In genomic region chr14:92408186-92408585, GRCh38 we compare ENCODE assay signal across 15 cellular contexts.
A peak's percentile ranks its signal among the peaks of the same experiment; 100 is the strongest.
DNase-seq lines count a peak whose midpoint lies in the region; ATAC-seq and TF ChIP-seq lines count a peak whose summit lies in the region.
"Had no signal": no experiment of that assay in that cellular context is flagged by ENCODE, and none has a peak within 500 bp of the region (broad histone marks: within the 10 kb centered on the region; RNA-seq: fewer than 3 reads in every experiment).

No MANE protein-coding gene starts in this region.

- DNase-seq in GM23248 (peak; percentile 60), NCI-H345 treated with DMSO at 0.1 percent for 48 hours (lab: John Stamatoyannopoulos, UW; ENCODE audit: unreplicated experiment) (peak; percentile 40), epithelial cell of prostate (ENCODE audit: low read depth, low spot score) (peak; percentile 20), renal cortical epithelial cell (ENCODE audit: low read depth) (peak; percentile 34), vagina (ENCODE audit: extremely low spot score in 2 of 2) (no peak), type B pancreatic cell (ENCODE audit: extremely low spot score, unreplicated experiment) (no peak)
- DNase-seq: activated CD4-positive, alpha-beta memory T cell treated with anti-CD3 and anti-CD28 coated beads, Interleukin-2, amount 10 ng/mL, durations not matched to agents 7 days and 5 days; activated naive CD8-positive, alpha-beta T cell treated with anti-CD3 and anti-CD28 coated beads, Interleukin-2, amount 10 ng/mL, durations not matched to agents 7 days and 5 days; Caco-2; immature natural killer cell; NCI-H2171 treated with DMSO at 0.1 percent for 48 hours; occipital lobe; stimulated activated CD4-positive, alpha-beta T cell treated with anti-CD3 and anti-CD28 coated beads, Interleukin-2, amount 100 ng/mL, for 48 hours had no signal

- H3K4me1 Mint-ChIP-seq in type B pancreatic cell (ENCODE audit: unreplicated experiment) = peaks cover 27% of the 10 kb centered on the region
- H3K4me1 Mint-ChIP-seq: activated CD4-positive, alpha-beta memory T cell treated with anti-CD3 and anti-CD28 coated beads, Interleukin-2, amount 10 ng/mL, durations not matched to agents 7 days and 5 days; activated naive CD8-positive, alpha-beta T cell treated with anti-CD3 and anti-CD28 coated beads, Interleukin-2, amount 10 ng/mL, durations not matched to agents 7 days and 5 days; immature natural killer cell had no signal

- WGBS in GM23248 (ENCODE audit: low coverage in 1 of 2, low lambda C conversion rate in 2 of 2, missing lambda C conversion rate in 2 of 2), 2 experiments = 56% methylated on average over 1 of the region's 1 CpG

- TF ChIP-seq POLR2A in vagina (IDR thresholded peaks at IDR 0.05) = no peak

- no peak overlapping the region for H3K9ac ChIP-seq in GM23248

- H3K27ac ChIP-seq in GM23248 (peak overlapping the region; percentile 11; the same call in 1 of the 2 replicates), epithelial cell of prostate (no peak overlapping the region), vagina (no peak overlapping the region)

- H4K20me1 ChIP-seq in GM23248 (ENCODE audit: insufficient read depth) = no peaks in the 10 kb centered on the region

- no peak for TF ChIP-seq CTCF in vagina (IDR thresholded peaks at IDR 0.05)
- TF ChIP-seq CTCF in type B pancreatic cell (conservative IDR thresholded peaks at IDR 0.05) = no peak

- no peak overlapping the region for H2AFZ ChIP-seq in GM23248

- H3K27ac Mint-ChIP-seq in type B pancreatic cell = no peak overlapping the region
- H3K27ac Mint-ChIP-seq: activated CD4-positive, alpha-beta memory T cell treated with anti-CD3 and anti-CD28 coated beads, Interleukin-2, amount 10 ng/mL, durations not matched to agents 7 days and 5 days; activated naive CD8-positive, alpha-beta T cell treated with anti-CD3 and anti-CD28 coated beads, Interleukin-2, amount 10 ng/mL, durations not matched to agents 7 days and 5 days; immature natural killer cell had no signal

- no peaks in the 10 kb centered on the region for H3K79me2 ChIP-seq in GM23248 (ENCODE audit: insufficient read depth)

- H3K36me3 Mint-ChIP-seq in type B pancreatic cell = no peaks in the 10 kb centered on the region

- H3K4me2 ChIP-seq in GM23248 (ENCODE audit: unreplicated experiment) = peak overlapping the region; percentile 8

- H3K9me3 ChIP-seq in GM23248 (ENCODE audit: low read depth) (no peaks in the 10 kb centered on the region), vagina (no peaks in the 10 kb centered on the region)

- H3K4me3 ChIP-seq in GM23248 (no peak overlapping the region), vagina (no peak overlapping the region)

- H3K36me3 ChIP-seq in GM23248 (ENCODE audit: low read depth) = no peaks in the 10 kb centered on the region
- no peaks in the 10 kb centered on the region for H3K36me3 ChIP-seq in vagina

- ATAC-seq in GM21515 (IDR thresholded peaks at IDR 0.05; ENCODE audit: unreplicated experiment) (no peak), GM18519 (IDR thresholded peaks at IDR 0.05; ENCODE audit: low FRiP score, unreplicated experiment) (no peak)

- peaks cover 18% of the 10 kb centered on the region for H3K4me1 ChIP-seq in GM23248 (ENCODE audit: insufficient read depth)
- H3K4me1 ChIP-seq in vagina = no peaks in the 10 kb centered on the region
- H3K4me1 ChIP-seq: Caco-2 had no signal

- H3K9me2 ChIP-seq in GM23248 (ENCODE audit: insufficient read depth) = no peaks in the 10 kb centered on the region

- intact Hi-C loops in vagina (cut with DNase I) = no loop called here

- H3K9me3 Mint-ChIP-seq in type B pancreatic cell = peaks cover 18% of the 10 kb centered on the region

- H3K27me3 Mint-ChIP-seq in type B pancreatic cell = peaks cover 20% of the 10 kb centered on the region

- in situ Hi-C loops in GM23248 (cut with MboI) = no loop called here

- H3K27me3 ChIP-seq in GM23248 (replicated peaks; ENCODE audit: insufficient read depth) (no peaks in the 10 kb centered on the region), vagina (no peaks in the 10 kb centered on the region)

- H3K4me3 Mint-ChIP-seq in type B pancreatic cell = no peak overlapping the region
- H3K4me3 Mint-ChIP-seq: activated CD4-positive, alpha-beta memory T cell treated with anti-CD3 and anti-CD28 coated beads, Interleukin-2, amount 10 ng/mL, durations not matched to agents 7 days and 5 days; activated naive CD8-positive, alpha-beta T cell treated with anti-CD3 and anti-CD28 coated beads, Interleukin-2, amount 10 ng/mL, durations not matched to agents 7 days and 5 days; immature natural killer cell had no signal

- H3F3A ChIP-seq in GM23248 (ENCODE audit: insufficient read depth) = peaks cover 15% of the 10 kb centered on the region; the same call in 1 of the 2 replicates

Comparison
In these comparisons a context has a peak if more than half of its experiments do, and no peak if none do; other contexts are left out.
1. DNase-seq: peak in GM23248 (single experiment), NCI-H345 treated with DMSO at 0.1 percent for 48 hours (single experiment), epithelial cell of prostate (single experiment) and renal cortical epithelial cell (single experiment); none in vagina (0 of 2) and type B pancreatic cell (single experiment).